12 cellular contexts compared by ENCODE assay signal in the genomic region with DNA sequence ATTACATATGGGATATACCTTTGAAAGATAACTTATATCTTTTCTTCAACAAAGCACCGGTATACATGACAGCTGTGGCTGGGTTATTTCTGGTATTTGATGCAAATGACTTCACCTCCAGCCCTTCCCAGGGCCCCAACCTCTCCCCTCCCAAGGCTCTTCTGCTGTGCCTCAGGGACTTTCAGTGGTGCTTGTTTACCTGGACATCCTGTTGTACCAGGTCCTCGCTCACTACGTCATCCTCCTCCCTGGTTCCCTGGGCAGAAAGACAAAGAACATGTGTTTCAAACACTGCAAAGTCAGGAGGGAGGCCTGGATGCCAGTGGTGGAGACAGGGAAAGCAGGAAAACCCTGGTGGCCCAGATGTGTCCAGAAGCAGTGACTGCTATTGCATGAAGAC. TPM values are rescaled to one million over a fixed set of nuclear protein-coding genes. Genes with fewer than 3 reads are reported as not detected.
A peak's percentile ranks its signal among the peaks of the same experiment; 100 is the strongest.
DNase-seq lines count a peak whose midpoint lies in the region; ATAC-seq and TF ChIP-seq lines count a peak whose summit lies in the region.
"Had no signal": no experiment of that assay in that cellular context is flagged by ENCODE, and none has a peak within 500 bp of the region (broad histone marks: within the 10 kb centered on the region; RNA-seq: fewer than 3 reads in every experiment).

No MANE protein-coding gene starts in this region.

- no peaks in the 10 kb centered on the region for H3K9me3 Mint-ChIP-seq in MCF 10A (ENCODE audit: unreplicated experiment)

- H3K27ac Mint-ChIP-seq in MCF 10A (ENCODE audit: low read depth, unreplicated experiment): no peak overlapping the region

- H2AFZ ChIP-seq in OCI-LY7 (ENCODE audit: low read length): no peak overlapping the region; the same call in 1 of the 2 replicates

- POLR2A ChIA-PET in MCF 10A (lab: Yijun Ruan, JAX): no interaction called here
- POLR2A ChIA-PET in OCI-LY7 (lab: Charles Lee): interaction anchor here (0.6 to 8.5 kb wide), 7 partner anchors 9 to 51 kb away, joined by 3 to 83 read pairs (median 3); no protein-coding TSS in a partner anchor

- no peaks in the 10 kb centered on the region for H3K27me3 Mint-ChIP-seq in MCF 10A (ENCODE audit: insufficient read depth, unreplicated experiment)

- H3K9me3 ChIP-seq in OCI-LY7 (ENCODE audit: low read length) (no peaks in the 10 kb centered on the region), stomach (no peaks in the 10 kb centered on the region)
- H3K9me3 ChIP-seq: BLaER1 treated with 17β-estradiol and CSF1 and Interleukin-3, amounts not matched to agents 10 nM and 100 nM had no signal

- 49 to 91% (median 73%) methylated on average over 3 of the region's 3 CpGs for WGBS in stomach, 5 donors

- CTCF ChIA-PET in MCF 10A (lab: Yijun Ruan, JAX) (interaction anchor here (0.7 to 23.9 kb wide), 9 partner anchors 8 to 105 kb away, joined by 3 to 745 read pairs (median 4); no protein-coding TSS in a partner anchor), OCI-LY7 (lab: Charles Lee; ENCODE audit: unreplicated experiment) (interaction anchor here (1.3 to 2.2 kb wide), 3 partner anchors 8 to 16 kb away, joined by 3 to 13 read pairs (median 7); no protein-coding TSS in a partner anchor)

- BruUV-seq in MCF 10A (replicated peaks; lab: Mats Ljungman, UMichigan): no TSS peak
- no TSS peak for BruUV-seq in OCI-LY7 (replicated peaks; lab: Mats Ljungman, UMichigan)

- peak; percentile 75 for ATAC-seq in HG02623 (IDR thresholded peaks at IDR 0.05; ENCODE audit: unreplicated experiment)
- ATAC-seq in HG02981 (IDR thresholded peaks at IDR 0.05; ENCODE audit: unreplicated experiment): no peak
- ATAC-seq in HG03565 (IDR thresholded peaks at IDR 0.05; ENCODE audit: unreplicated experiment): no peak
- ATAC-seq: SK-N-SH treated with all-trans-retinoic acid at 6 μM for 48 hours had no signal

- H3K36me3 ChIP-seq in OCI-LY7 (ENCODE audit: insufficient read depth, low read length): peaks cover 15% of the 10 kb centered on the region; the same call in 1 of the 2 replicates
- peaks cover 89 to 100% (median 100%) of the 10 kb centered on the region in 4 donors for H3K36me3 ChIP-seq in stomach

- peak; percentile 72 to 92 for DNase-seq in T47D (ENCODE audit: low read depth in 1 of 2, low spot score in 1 of 2)
- DNase-seq in MCF 10A (ENCODE audit: unreplicated experiment): no peak
- DNase-seq in OCI-LY7 (ENCODE audit: low spot score): peak; percentile 61
- DNase-seq in stomach: peak; percentile 35
- no peak for DNase-seq in NK-92 treated with Interleukin-12 subunit alpha and Interleukin-12 subunit beta, amount 100 ng/mL, for 24 hours (lab: John Stamatoyannopoulos, UW)
- DNase-seq: activated gamma-delta T cell, NCI-H1092 treated with DMSO at 0.1 percent for 48 hours had no signal

- H3K79me2 ChIP-seq in OCI-LY7 (ENCODE audit: insufficient read depth, low read depth, low read length): no peaks in the 10 kb centered on the region

- no peaks in the 10 kb centered on the region for H4K20me1 ChIP-seq in OCI-LY7 (ENCODE audit: insufficient read depth, low read length)

- H3K27ac ChIP-seq in OCI-LY7 (ENCODE audit: low read depth, low read length, poor library complexity, severe bottlenecking): peak overlapping the region; percentile 84
- H3K27ac ChIP-seq in stomach: peak overlapping the region in 3 of 5 donors; percentile 13 to 45 (median 20)

- no peaks in the 10 kb centered on the region for H3K27me3 ChIP-seq in stomach
- H3K27me3 ChIP-seq: BLaER1 treated with 17β-estradiol and CSF1 and Interleukin-3, amounts not matched to agents 10 nM and 100 nM had no signal

- H3K4me1 ChIP-seq in OCI-LY7 (ENCODE audit: insufficient read depth, low read length, poor library complexity, severe bottlenecking) (peaks cover 93% of the 10 kb centered on the region), stomach (peaks cover 0 to 16% (median 0%) of the 10 kb centered on the region in 4 donors)

- H3K9me2 ChIP-seq in OCI-LY7 (ENCODE audit: insufficient read depth, low read length): no peaks in the 10 kb centered on the region

- TF ChIP-seq CTCF in MCF 10A (IDR thresholded peaks at IDR 0.05; ENCODE audit: unreplicated experiment) (no peak), OCI-LY7 (conservative IDR thresholded peaks at IDR 0.05; ENCODE audit: low read length) (no peak), stomach (IDR thresholded peaks at IDR 0.05) (no peak)

- H3K4me2 ChIP-seq in OCI-LY7 (ENCODE audit: low read length): peak overlapping the region; percentile 71

- no peak for TF ChIP-seq POLR2A in stomach (IDR thresholded peaks at IDR 0.05)

- H3K36me3 Mint-ChIP-seq in MCF 10A (ENCODE audit: insufficient read depth, unreplicated experiment): no peaks in the 10 kb centered on the region

- no peak overlapping the region for H3K4me3 Mint-ChIP-seq in MCF 10A (ENCODE audit: unreplicated experiment)

- H3K4me1 Mint-ChIP-seq in MCF 10A (ENCODE audit: insufficient read depth, unreplicated experiment): no peaks in the 10 kb centered on the region

- no peak for TF ChIP-seq EP300 in stomach (IDR thresholded peaks at IDR 0.05)

- peak overlapping the region; percentile 37 for H3K4me3 ChIP-seq in OCI-LY7 (ENCODE audit: low read depth, low read length, poor library complexity, severe bottlenecking)
- no peak overlapping the region for H3K4me3 ChIP-seq in stomach
- H3K4me3 ChIP-seq: BLaER1 treated with 17β-estradiol and CSF1 and Interleukin-3, amounts not matched to agents 10 nM and 100 nM had no signal

- in situ Hi-C loops in T47D (cut with HindIII; ENCODE audit: low pct_unique_long_range_greater_than_20kb, low sequenced_read_pairs): no loop called here

- intact Hi-C loops in MCF 10A (cut with micrococcal nuclease) (no loop called here), OCI-LY7 (cut with micrococcal nuclease; ENCODE audit: unreplicated experiment) (no loop called here), stomach (cut with DNase I; ENCODE audit: low total_unique reads) (no loop called here)

RNA-seq across cellular contexts. Expression of gene ANXA6, which starts 23.4 kb away (rescaled TPM):
- 2.6 TPM in 2 replicates for total RNA-seq in MCF 10A (2022)
- total RNA-seq in OCI-LY7 (2014; rRNA removed; shearing (Covaris generic)): 26.1 and 35.6 TPM in 2 replicates
- 52.9 and 74.1 TPM in 2 replicates for total RNA-seq in OCI-LY7 (2022)
- 100 to 1,000 TPM in 3 of 5 donors, 10 to 100 TPM in 2; 28.4 to 240 (median 133) TPM for total RNA-seq in stomach
- polyA plus RNA-seq in stomach: 100 to 1,000 TPM in 1 of 3 donors, 10 to 100 TPM in 2; 66.0 to 103 (median 73.6) TPM

RNA-seq across cellular contexts. Expression of gene TNIP1, which starts 53.4 kb away (rescaled TPM):
- total RNA-seq in MCF 10A (2022): 246 and 342 TPM in 2 replicates
- 51.4 and 55.9 TPM in 2 replicates for total RNA-seq in OCI-LY7 (2014; rRNA removed; shearing (Covaris generic))
- total RNA-seq in OCI-LY7 (2022): 76.3 and 77.5 TPM in 2 replicates
- total RNA-seq in stomach: 100 to 1,000 TPM in 3 of 5 donors, 10 to 100 TPM in 2; 67.4 to 136 (median 118) TPM
- polyA plus RNA-seq in stomach: 100 to 1,000 TPM in 1 of 3 donors, 10 to 100 TPM in 2; 45.1 to 122 (median 90.8) TPM

Comparison
In these comparisons a context has a peak if more than half of its experiments do, and no peak if none do; other contexts are left out.
1. DNase-seq: peak in T47D (2 of 2), OCI-LY7 (single experiment) and stomach (single experiment); none in MCF 10A (single experiment) and NK-92 treated with Interleukin-12 subunit alpha and Interleukin-12 subunit beta, amount 100 ng/mL, for 24 hours (single experiment).